In the genomic region with DNA sequence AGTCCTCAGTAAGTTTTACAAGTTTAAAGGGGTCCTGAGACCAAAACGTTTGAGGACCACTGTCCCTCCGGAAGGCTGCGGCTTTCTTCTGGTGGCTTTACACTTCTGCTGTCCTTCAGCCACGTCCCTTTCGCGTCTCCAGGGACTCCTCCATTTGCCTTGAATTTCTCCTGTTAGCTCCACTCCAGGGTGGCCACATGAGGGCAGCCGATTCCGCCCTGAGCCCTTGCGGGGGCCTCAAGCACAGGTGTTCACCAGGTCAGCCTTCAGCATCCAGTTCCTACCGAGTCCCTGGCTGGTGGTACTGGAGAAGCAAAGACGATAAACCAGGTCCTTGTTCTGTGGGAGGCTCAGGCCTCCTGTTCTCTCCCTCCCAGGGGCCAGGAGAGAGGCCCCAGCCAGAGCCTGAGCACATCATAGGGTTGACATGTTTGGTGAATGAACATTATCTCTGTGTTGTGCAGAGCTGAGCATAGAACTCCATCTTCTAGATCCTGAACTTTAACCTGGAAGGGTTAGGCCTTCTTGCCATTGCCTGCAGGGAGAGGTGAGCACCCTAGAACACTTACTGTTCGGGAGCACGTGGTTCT, we compare ENCODE assay signal across 8 cellular contexts. TPM values are rescaled to one million over a fixed set of nuclear protein-coding genes. Genes with fewer than 3 reads are reported as not detected.
DNase-seq lines count a peak whose midpoint lies in the region; ATAC-seq and TF ChIP-seq lines count a peak whose summit lies in the region.

No MANE protein-coding gene starts in this region.

- no peak overlapping the region for H3K4me3 Mint-ChIP-seq in stimulated activated memory B cell treated with anti-CD40 and anti-IgM and Interleukin-4, amounts not matched to agents 10 μg/mL and 1 μg/mL and 100 μg/mL, for 72 hours

- H3K9me3 ChIP-seq in colonic mucosa (no peaks in the 10 kb centered on the region), lower lobe of right lung (no peaks in the 10 kb centered on the region)

- peaks cover 12% of the 10 kb centered on the region for H3K36me3 Mint-ChIP-seq in stimulated activated memory B cell treated with anti-CD40 and anti-IgM and Interleukin-4, amounts not matched to agents 10 μg/mL and 1 μg/mL and 100 μg/mL, for 72 hours

- H3K27me3 Mint-ChIP-seq in stimulated activated memory B cell treated with anti-CD40 and anti-IgM and Interleukin-4, amounts not matched to agents 10 μg/mL and 1 μg/mL and 100 μg/mL, for 72 hours = no peaks in the 10 kb centered on the region

- ATAC-seq in HG03280 (IDR thresholded peaks at IDR 0.05; ENCODE audit: unreplicated experiment) (peak; percentile 49), lower lobe of right lung (peak; percentile 82 to 89), GM18505 (IDR thresholded peaks at IDR 0.05; ENCODE audit: unreplicated experiment) (no peak)
- ATAC-seq in stimulated activated memory B cell treated with anti-CD40 and anti-IgM and Interleukin-4, amounts not matched to agents 10 μg/mL and 1 μg/mL and 100 μg/mL, for 72 hours = peak; percentile 78

- DNase-seq in SIG-M5 treated with dmso at 0.1 percent for 504 hours (lab: John Stamatoyannopoulos, UW; ENCODE audit: unreplicated experiment) (peak; percentile 30), SIG-M5 (lab: John Stamatoyannopoulos, UW) (no peak), colonic mucosa (peak; percentile 79), lower lobe of right lung (peak; percentile 71)

- H3K27ac Mint-ChIP-seq in stimulated activated memory B cell treated with anti-CD40 and anti-IgM and Interleukin-4, amounts not matched to agents 10 μg/mL and 1 μg/mL and 100 μg/mL, for 72 hours = no peak overlapping the region

- TF ChIP-seq POLR2A in GM18505 (IDR thresholded peaks at IDR 0.05; ENCODE audit: borderline replicate concordance, extremely low read depth, insufficient read depth, insufficient read length) = no peak

- H3K4me1 Mint-ChIP-seq in stimulated activated memory B cell treated with anti-CD40 and anti-IgM and Interleukin-4, amounts not matched to agents 10 μg/mL and 1 μg/mL and 100 μg/mL, for 72 hours = peaks cover 5% of the 10 kb centered on the region

- intact Hi-C loops in colonic mucosa (cut with DNase I) = loop anchor here (5.0 kb wide), 1 partner anchor 530 kb away; no protein-coding TSS in a partner anchor
- intact Hi-C loops in lower lobe of right lung (cut with DNase I) = no loop called here

- no peak overlapping the region for H3K27ac ChIP-seq in VCaP
- no peak overlapping the region for H3K27ac ChIP-seq in colonic mucosa
- H3K27ac ChIP-seq in lower lobe of right lung = no peak overlapping the region

- H3K9me3 Mint-ChIP-seq in stimulated activated memory B cell treated with anti-CD40 and anti-IgM and Interleukin-4, amounts not matched to agents 10 μg/mL and 1 μg/mL and 100 μg/mL, for 72 hours = no peaks in the 10 kb centered on the region

- H3K36me3 ChIP-seq in colonic mucosa (no peaks in the 10 kb centered on the region), lower lobe of right lung (no peaks in the 10 kb centered on the region)

- H3K4me3 ChIP-seq in colonic mucosa (no peak overlapping the region), lower lobe of right lung (no peak overlapping the region)

- peak; percentile 75 for TF ChIP-seq CTCF in VCaP (conservative IDR thresholded peaks at IDR 0.05)
- peak; percentile 75 for TF ChIP-seq CTCF in colonic mucosa (IDR thresholded peaks at IDR 0.05)
- TF ChIP-seq CTCF in lower lobe of right lung (IDR thresholded peaks at IDR 0.05) = peak; percentile 64

- no peaks in the 10 kb centered on the region for H3K27me3 ChIP-seq in colonic mucosa
- no peaks in the 10 kb centered on the region for H3K27me3 ChIP-seq in lower lobe of right lung (ENCODE audit: low read depth)

- H3K4me1 ChIP-seq in colonic mucosa = no peaks in the 10 kb centered on the region
- no peaks in the 10 kb centered on the region for H3K4me1 ChIP-seq in lower lobe of right lung

- H3K9ac ChIP-seq in colonic mucosa (ENCODE audit: low read depth in 2 of 2, low read length in 2 of 2) = no peak overlapping the region

RNA-seq across cellular contexts. Expression of a gene that starts 27.4 kb away (rescaled TPM):
- total RNA-seq in colonic mucosa (10 to 100 TPM; 56.3 to 58.1 TPM), lower lobe of right lung (45.0 TPM)

RNA-seq across cellular contexts. Expression of a gene that starts 42.3 kb away (rescaled TPM):
- total RNA-seq in colonic mucosa (10 to 100 TPM; 16.6 to 18.1 TPM), lower lobe of right lung (26.6 TPM)
